7 cellular contexts compared by ENCODE assay signal in the genomic region with DNA sequence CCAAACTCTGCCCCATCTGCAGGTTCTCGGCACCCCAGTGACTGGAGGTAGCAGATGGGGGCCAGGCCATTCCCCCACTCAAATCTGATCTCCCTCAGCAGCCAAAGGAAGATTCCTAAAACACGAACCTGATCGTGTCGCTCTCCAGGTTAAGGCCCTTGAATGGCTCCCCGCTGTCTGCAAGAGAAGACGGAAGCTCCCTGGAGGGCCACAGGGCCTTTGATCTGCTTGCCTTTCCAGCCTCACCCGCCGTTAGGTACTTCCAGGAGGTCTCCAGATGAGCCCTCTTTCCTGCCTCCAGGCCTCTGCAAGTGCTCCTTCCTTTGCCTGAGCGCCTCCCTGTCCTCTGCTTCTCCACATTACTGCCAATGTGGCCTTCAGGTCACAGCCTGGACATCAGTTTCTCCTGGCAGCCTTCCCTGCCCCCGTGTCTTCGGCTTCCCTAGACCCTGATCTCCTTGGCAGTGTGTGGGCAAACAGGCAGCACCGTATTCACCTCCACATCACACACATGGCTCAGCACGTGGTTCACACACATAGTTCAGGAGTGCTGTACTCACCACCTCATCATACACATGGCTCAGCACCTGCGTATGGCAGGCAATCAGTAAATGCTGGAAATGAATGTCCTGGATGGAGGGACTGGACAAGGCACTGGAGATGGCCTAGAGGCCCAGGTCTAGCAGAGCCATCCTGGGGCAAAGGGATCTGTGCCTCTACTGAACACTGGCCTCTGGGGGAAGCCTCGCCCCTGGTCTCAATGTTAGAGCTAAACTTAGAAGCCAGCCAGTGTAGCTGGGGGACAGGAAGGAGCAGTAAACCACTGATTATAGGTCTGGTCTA. TPM values are rescaled to one million over a fixed set of nuclear protein-coding genes. Genes with fewer than 3 reads are reported as not detected.
DNase-seq lines count a peak whose midpoint lies in the region; ATAC-seq and TF ChIP-seq lines count a peak whose summit lies in the region.

No MANE protein-coding gene starts in this region.

- peaks cover 35 to 49% of the 10 kb centered on the region in 2 donors for H3K4me1 ChIP-seq in left lung
- H3K4me1 ChIP-seq in testis = peaks cover 30% of the 10 kb centered on the region

- peak overlapping the region; percentile 65 to 72 for H3K27ac ChIP-seq in left lung
- peak overlapping the region; percentile 29 to 59 for H3K27ac ChIP-seq in testis

- H3K9me3 ChIP-seq in left lung (no peaks in the 10 kb centered on the region), testis (no peaks in the 10 kb centered on the region)

- H3K36me3 Mint-ChIP-seq in brain = peaks cover 21% of the 10 kb centered on the region

- DNase-seq in left lung (no peak), testis (no peak), NCI-H510A (lab: John Stamatoyannopoulos, UW) (no peak), RPMI8226 (no peak)

- H3K4me1 Mint-ChIP-seq in brain = peaks cover 82% of the 10 kb centered on the region

- intact Hi-C loops in left lung (cut with DNase I) = no loop called here
- intact Hi-C loops in testis (cut with DNase I; ENCODE audit: low total_unique reads) = no loop called here

- no peak overlapping the region for H3K4me3 ChIP-seq in left lung
- no peak overlapping the region for H3K4me3 ChIP-seq in testis

- peak overlapping the region in 4 of 5 experiments; percentile 0 to 59 (median 30) for H3K4me3 Mint-ChIP-seq in brain

- WGBS in testis, 2 donors = 85 to 92% methylated on average over 15 of the region's 15 CpGs

- H3K27me3 ChIP-seq in left lung (peaks cover 0 to 5% of the 10 kb centered on the region in 2 donors), testis (no peaks in the 10 kb centered on the region)

- TF ChIP-seq CTCF in brain (conservative IDR thresholded peaks at IDR 0.05) (no peak), left lung (IDR thresholded peaks at IDR 0.05) (no peak), testis (IDR thresholded peaks at IDR 0.05) (no peak)

- H3K27ac Mint-ChIP-seq in brain = peak overlapping the region; percentile 61 to 95 (median 94)

- H3K9me3 Mint-ChIP-seq in brain = peaks cover 0 to 3% (median 0%) of the 10 kb centered on the region in 5 experiments

- H3K36me3 ChIP-seq in left lung = peaks cover 0 to 35% of the 10 kb centered on the region in 2 donors
- H3K36me3 ChIP-seq in testis (ENCODE audit: low read depth, missing control alignments) = no peaks in the 10 kb centered on the region

- TF ChIP-seq EP300 in Ishikawa (IDR thresholded peaks at IDR 0.05; ENCODE audit: borderline replicate concordance) = peak; percentile 47; the same call in 1 of the 2 replicates

- no peaks in the 10 kb centered on the region for H3K27me3 Mint-ChIP-seq in brain

- no peak for TF ChIP-seq POLR2A in testis (IDR thresholded peaks at IDR 0.05)

- no peak for TF ChIP-seq RAD21 in Ishikawa (IDR thresholded peaks at IDR 0.05; ENCODE audit: low read depth)

- ATAC-seq in left lung = no peak
- ATAC-seq in GM18907 (IDR thresholded peaks at IDR 0.05; ENCODE audit: unreplicated experiment) = no peak

TF ChIP-seq in Ishikawa, 13 proteins besides CTCF, POLR2A, EP300 and RAD21:
- TF ChIP-seq USF1 (IDR thresholded peaks at IDR 0.05) (0 out of 2 replicates have a peak, but pooled peaks have one; percentile 5), TEAD4 (IDR thresholded peaks at IDR 0.05) (0 out of 2 replicates have a peak, but pooled peaks have one; percentile 6), YY1 (IDR thresholded peaks at IDR 0.05; ENCODE audit: low read depth) (no peak), TCF12 (IDR thresholded peaks at IDR 0.05; ENCODE audit: low read depth) (no peak), TAF1 (IDR thresholded peaks at IDR 0.05; ENCODE audit: low read depth) (no peak), FOXM1 (IDR thresholded peaks at IDR 0.05; ENCODE audit: borderline replicate concordance, low read depth) (no peak), NFIC (IDR thresholded peaks at IDR 0.05) (0 out of 2 replicates have a peak, but pooled peaks have one; percentile 9), EGR1 (IDR thresholded peaks at IDR 0.05) (no peak), CREB1 (IDR thresholded peaks at IDR 0.05; ENCODE audit: low read depth) (no peak), ZBTB7A (IDR thresholded peaks at IDR 0.05; ENCODE audit: low read depth) (no peak), CEBPB (IDR thresholded peaks at IDR 0.05) (no peak)
- TF ChIP-seq, protein P1, sequence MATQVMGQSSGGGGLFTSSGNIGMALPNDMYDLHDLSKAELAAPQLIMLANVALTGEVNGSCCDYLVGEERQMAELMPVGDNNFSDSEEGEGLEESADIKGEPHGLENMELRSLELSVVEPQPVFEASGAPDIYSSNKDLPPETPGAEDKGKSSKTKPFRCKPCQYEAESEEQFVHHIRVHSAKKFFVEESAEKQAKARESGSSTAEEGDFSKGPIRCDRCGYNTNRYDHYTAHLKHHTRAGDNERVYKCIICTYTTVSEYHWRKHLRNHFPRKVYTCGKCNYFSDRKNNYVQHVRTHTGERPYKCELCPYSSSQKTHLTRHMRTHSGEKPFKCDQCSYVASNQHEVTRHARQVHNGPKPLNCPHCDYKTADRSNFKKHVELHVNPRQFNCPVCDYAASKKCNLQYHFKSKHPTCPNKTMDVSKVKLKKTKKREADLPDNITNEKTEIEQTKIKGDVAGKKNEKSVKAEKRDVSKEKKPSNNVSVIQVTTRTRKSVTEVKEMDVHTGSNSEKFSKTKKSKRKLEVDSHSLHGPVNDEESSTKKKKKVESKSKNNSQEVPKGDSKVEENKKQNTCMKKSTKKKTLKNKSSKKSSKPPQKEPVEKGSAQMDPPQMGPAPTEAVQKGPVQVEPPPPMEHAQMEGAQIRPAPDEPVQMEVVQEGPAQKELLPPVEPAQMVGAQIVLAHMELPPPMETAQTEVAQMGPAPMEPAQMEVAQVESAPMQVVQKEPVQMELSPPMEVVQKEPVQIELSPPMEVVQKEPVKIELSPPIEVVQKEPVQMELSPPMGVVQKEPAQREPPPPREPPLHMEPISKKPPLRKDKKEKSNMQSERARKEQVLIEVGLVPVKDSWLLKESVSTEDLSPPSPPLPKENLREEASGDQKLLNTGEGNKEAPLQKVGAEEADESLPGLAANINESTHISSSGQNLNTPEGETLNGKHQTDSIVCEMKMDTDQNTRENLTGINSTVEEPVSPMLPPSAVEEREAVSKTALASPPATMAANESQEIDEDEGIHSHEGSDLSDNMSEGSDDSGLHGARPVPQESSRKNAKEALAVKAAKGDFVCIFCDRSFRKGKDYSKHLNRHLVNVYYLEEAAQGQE (IDR thresholded peaks at IDR 0.05; ENCODE audit: low read depth) = no peak
- TF ChIP-seq, protein P2, sequence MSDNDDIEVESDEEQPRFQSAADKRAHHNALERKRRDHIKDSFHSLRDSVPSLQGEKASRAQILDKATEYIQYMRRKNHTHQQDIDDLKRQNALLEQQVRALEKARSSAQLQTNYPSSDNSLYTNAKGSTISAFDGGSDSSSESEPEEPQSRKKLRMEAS (IDR thresholded peaks at IDR 0.05) = peak; percentile 90

RNA-seq across cellular contexts. Expression of gene MRPS23, which starts 26.4 kb away (rescaled TPM):
- polyA plus RNA-seq in brain (ENCODE audit: insufficient read depth, low read depth, low replicate concordance) (58.5 TPM), testis (ENCODE audit: insufficient read depth, low read depth, low replicate concordance) (57.4 TPM)
- total RNA-seq in left lung (10 to 100 TPM; 39.2 to 39.8 TPM), testis (10 to 100 TPM; 14.1 to 25.1 TPM)
